1 cellular context compared by ENCODE assay signal in the genomic region with DNA sequence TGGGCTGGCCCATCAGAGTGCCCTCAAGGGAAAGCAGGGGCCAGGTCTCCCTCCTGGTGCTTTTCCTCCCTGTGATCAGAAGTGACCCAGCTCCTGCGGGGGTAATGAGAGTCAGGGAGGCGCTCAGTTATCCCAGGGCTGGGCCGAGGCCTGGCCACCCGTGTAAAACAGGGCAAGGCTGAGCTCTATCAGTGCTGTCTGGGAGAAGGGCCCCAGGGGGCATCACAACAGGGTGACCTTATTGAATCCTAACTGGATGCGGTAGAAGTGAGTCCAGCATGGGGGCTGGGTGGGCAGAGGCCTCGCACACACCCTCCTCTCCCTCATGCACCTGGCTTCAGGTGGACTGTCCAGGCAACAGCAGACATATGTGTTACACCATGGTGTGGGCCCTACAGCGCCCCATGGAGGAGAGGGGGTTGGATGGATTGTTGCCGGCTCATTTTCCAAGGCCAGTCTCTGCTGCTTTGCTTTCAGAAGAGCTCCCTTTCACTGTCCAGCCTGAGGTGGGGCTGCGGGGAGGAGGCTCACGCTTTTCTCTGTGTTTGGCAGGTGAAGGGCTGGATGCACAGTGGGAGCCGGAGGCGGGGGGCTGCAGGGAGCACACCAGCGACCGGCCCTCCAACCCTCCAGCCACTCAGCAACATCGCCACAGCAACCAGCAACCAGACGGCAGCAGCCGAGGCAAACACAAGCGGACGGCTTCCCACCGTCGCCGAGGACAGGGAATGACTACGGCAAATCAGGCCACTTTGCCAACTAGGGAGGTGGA.
TF ChIP-seq lines count a peak whose summit lies in the region.

No MANE protein-coding gene starts in this region.

TF ChIP-seq in GM23338, 12 proteins besides CTCF, POLR2A, EP300 and RAD21 (continued from another document):
- TF ChIP-seq, protein P1, sequence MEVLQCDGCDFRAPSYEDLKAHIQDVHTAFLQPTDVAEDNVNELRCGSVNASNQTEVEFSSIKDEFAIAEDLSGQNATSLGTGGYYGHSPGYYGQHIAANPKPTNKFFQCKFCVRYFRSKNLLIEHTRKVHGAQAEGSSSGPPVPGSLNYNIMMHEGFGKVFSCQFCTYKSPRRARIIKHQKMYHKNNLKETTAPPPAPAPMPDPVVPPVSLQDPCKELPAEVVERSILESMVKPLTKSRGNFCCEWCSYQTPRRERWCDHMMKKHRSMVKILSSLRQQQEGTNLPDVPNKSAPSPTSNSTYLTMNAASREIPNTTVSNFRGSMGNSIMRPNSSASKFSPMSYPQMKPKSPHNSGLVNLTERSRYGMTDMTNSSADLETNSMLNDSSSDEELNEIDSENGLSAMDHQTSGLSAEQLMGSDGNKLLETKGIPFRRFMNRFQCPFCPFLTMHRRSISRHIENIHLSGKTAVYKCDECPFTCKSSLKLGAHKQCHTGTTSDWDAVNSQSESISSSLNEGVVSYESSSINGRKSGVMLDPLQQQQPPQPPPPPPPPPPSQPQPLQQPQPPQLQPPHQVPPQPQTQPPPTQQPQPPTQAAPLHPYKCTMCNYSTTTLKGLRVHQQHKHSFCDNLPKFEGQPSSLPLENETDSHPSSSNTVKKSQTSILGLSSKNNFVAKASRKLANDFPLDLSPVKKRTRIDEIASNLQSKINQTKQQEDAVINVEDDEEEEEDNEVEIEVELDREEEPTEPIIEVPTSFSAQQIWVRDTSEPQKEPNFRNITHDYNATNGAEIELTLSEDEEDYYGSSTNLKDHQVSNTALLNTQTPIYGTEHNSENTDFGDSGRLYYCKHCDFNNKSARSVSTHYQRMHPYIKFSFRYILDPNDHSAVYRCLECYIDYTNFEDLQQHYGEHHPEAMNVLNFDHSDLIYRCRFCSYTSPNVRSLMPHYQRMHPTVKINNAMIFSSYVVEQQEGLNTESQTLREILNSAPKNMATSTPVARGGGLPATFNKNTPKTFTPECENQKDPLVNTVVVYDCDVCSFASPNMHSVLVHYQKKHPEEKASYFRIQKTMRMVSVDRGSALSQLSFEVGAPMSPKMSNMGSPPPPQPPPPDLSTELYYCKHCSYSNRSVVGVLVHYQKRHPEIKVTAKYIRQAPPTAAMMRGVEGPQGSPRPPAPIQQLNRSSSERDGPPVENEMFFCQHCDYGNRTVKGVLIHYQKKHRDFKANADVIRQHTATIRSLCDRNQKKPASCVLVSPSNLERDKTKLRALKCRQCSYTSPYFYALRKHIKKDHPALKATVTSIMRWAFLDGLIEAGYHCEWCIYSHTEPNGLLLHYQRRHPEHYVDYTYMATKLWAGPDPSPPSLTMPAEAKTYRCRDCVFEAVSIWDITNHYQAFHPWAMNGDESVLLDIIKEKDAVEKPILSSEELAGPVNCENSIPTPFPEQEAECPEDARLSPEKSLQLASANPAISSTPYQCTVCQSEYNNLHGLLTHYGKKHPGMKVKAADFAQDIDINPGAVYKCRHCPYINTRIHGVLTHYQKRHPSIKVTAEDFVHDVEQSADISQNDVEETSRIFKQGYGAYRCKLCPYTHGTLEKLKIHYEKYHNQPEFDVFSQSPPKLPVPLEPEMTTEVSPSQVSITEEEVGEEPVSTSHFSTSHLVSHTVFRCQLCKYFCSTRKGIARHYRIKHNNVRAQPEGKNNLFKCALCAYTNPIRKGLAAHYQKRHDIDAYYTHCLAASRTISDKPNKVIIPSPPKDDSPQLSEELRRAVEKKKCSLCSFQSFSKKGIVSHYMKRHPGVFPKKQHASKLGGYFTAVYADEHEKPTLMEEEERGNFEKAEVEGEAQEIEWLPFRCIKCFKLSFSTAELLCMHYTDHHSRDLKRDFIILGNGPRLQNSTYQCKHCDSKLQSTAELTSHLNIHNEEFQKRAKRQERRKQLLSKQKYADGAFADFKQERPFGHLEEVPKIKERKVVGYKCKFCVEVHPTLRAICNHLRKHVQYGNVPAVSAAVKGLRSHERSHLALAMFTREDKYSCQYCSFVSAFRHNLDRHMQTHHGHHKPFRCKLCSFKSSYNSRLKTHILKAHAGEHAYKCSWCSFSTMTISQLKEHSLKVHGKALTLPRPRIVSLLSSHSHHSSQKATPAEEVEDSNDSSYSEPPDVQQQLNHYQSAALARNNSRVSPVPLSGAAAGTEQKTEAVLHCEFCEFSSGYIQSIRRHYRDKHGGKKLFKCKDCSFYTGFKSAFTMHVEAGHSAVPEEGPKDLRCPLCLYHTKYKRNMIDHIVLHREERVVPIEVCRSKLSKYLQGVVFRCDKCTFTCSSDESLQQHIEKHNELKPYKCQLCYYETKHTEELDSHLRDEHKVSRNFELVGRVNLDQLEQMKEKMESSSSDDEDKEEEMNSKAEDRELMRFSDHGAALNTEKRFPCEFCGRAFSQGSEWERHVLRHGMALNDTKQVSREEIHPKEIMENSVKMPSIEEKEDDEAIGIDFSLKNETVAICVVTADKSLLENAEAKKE (CRISPR knock-in tag; IDR thresholded peaks at IDR 0.05), result no peak
- TF ChIP-seq EZH2 (IDR thresholded peaks at IDR 0.05; ENCODE audit: low read depth, unreplicated experiment) (no peak), EZH2phosphoT487 (IDR thresholded peaks at IDR 0.05; ENCODE audit: unreplicated experiment) (no peak), ZNF114 (CRISPR knock-in tag; IDR thresholded peaks at IDR 0.05) (no peak), NANOG (IDR thresholded peaks at IDR 0.05; ENCODE audit: borderline replicate concordance) (no peak)
- TF ChIP-seq, protein P2, sequence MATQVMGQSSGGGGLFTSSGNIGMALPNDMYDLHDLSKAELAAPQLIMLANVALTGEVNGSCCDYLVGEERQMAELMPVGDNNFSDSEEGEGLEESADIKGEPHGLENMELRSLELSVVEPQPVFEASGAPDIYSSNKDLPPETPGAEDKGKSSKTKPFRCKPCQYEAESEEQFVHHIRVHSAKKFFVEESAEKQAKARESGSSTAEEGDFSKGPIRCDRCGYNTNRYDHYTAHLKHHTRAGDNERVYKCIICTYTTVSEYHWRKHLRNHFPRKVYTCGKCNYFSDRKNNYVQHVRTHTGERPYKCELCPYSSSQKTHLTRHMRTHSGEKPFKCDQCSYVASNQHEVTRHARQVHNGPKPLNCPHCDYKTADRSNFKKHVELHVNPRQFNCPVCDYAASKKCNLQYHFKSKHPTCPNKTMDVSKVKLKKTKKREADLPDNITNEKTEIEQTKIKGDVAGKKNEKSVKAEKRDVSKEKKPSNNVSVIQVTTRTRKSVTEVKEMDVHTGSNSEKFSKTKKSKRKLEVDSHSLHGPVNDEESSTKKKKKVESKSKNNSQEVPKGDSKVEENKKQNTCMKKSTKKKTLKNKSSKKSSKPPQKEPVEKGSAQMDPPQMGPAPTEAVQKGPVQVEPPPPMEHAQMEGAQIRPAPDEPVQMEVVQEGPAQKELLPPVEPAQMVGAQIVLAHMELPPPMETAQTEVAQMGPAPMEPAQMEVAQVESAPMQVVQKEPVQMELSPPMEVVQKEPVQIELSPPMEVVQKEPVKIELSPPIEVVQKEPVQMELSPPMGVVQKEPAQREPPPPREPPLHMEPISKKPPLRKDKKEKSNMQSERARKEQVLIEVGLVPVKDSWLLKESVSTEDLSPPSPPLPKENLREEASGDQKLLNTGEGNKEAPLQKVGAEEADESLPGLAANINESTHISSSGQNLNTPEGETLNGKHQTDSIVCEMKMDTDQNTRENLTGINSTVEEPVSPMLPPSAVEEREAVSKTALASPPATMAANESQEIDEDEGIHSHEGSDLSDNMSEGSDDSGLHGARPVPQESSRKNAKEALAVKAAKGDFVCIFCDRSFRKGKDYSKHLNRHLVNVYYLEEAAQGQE (IDR thresholded peaks at IDR 0.05; ENCODE audit: unreplicated experiment), result no peak
- TF ChIP-seq, protein P3, sequence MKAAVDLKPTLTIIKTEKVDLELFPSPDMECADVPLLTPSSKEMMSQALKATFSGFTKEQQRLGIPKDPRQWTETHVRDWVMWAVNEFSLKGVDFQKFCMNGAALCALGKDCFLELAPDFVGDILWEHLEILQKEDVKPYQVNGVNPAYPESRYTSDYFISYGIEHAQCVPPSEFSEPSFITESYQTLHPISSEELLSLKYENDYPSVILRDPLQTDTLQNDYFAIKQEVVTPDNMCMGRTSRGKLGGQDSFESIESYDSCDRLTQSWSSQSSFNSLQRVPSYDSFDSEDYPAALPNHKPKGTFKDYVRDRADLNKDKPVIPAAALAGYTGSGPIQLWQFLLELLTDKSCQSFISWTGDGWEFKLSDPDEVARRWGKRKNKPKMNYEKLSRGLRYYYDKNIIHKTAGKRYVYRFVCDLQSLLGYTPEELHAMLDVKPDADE (IDR thresholded peaks at IDR 0.05), result no peak
TF ChIP-seq in GM23338: peak in this region for 0.
